1 cellular context compared by ENCODE assay signal in genomic region chr6:17972978-17973622, GRCh38.
A peak's percentile ranks its signal among the peaks of the same experiment; 100 is the strongest.
TF ChIP-seq lines count a peak whose summit lies in the region.

No MANE protein-coding gene starts in this region.

TF ChIP-seq in K562, 482 proteins besides CTCF, POLR2A, EP300 and RAD21 (continued from another document):
- no peak for TF ChIP-seq ZNF280A (IDR thresholded peaks at IDR 0.05; ENCODE audit: low read depth, partially characterized antibody)
- TF ChIP-seq PPARD (CRISPR knock-in tag; IDR thresholded peaks at IDR 0.05): no peak
- no peak for TF ChIP-seq TAF1 (IDR thresholded peaks at IDR 0.05; ENCODE audit: control insufficient read depth, extremely low read depth, insufficient read depth, low read length, severe bottlenecking)
- no peak for TF ChIP-seq ZNF174 (CRISPR knock-in tag; IDR thresholded peaks at IDR 0.05)
- TF ChIP-seq ZFP91 (CRISPR knock-in tag; IDR thresholded peaks at IDR 0.05): peak; percentile 84
- no peak for TF ChIP-seq EP400 (IDR thresholded peaks at IDR 0.05)
- no peak for TF ChIP-seq ZFP36 (IDR thresholded peaks at IDR 0.05; ENCODE audit: low read depth, low read length, partially characterized antibody)
- TF ChIP-seq CAMTA2 (CRISPR knock-in tag; conservative IDR thresholded peaks at IDR 0.05): no peak
- TF ChIP-seq SPI1 (IDR thresholded peaks at IDR 0.05; ENCODE audit: borderline replicate concordance, low read depth, low read length): peak; percentile 67; the same call in 1 of the 2 replicates
- no peak for TF ChIP-seq SREBF2 (CRISPR knock-in tag; IDR thresholded peaks at IDR 0.05)
- TF ChIP-seq MGA (IDR thresholded peaks at IDR 0.05): peak; percentile 68
TF ChIP-seq in K562: peak in this region for 11.
